In the genomic region with DNA sequence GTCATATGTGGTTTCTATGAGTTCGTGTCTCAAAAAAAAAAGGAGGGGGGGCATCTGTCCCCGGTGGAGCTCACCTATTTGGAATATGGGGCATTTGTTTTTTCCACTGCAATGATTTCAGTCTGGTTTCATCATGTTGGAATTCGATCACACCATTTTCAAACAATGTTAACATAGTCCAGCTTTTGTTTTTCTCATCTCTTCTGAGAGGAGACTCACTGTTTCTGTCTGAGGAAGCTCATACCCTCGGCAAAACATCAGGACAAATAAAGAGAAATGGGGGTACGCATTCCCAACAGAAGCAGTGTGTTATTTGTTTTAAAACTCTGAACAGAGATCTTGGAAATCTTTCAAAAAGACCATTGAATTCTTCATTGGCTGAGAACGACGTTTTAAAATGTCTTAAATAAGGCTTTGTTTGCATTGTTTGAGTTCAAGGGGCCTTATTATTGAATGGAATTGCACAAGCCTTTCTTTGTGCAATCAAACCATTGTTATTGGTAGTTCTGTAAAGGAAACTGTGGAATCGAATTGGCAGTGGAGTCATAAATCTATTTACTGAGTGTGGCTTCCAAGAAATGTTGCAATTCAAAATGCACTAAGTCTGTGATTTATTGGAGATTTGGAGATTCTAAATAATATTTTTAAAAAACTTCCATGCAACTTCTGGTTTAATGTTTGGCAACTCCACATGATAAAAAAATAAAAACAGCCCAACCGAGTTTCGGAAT, we compare ENCODE assay signal across 9 cellular contexts.
DNase-seq lines count a peak whose midpoint lies in the region; ATAC-seq and TF ChIP-seq lines count a peak whose summit lies in the region.
"Had no signal": no experiment of that assay in that cellular context is flagged by ENCODE, and none has a peak within 500 bp of the region (broad histone marks: within the 10 kb centered on the region; RNA-seq: fewer than 3 reads in every experiment).

No MANE protein-coding gene starts in this region.

- CTCF ChIA-PET in activated CD4-positive, alpha-beta T cell treated with anti-CD3 and anti-CD28 coated beads for 36 hours (lab: Charles Lee) = interaction anchor here (0.6 to 0.8 kb wide), 2 partner anchors 12 to 32 kb away, joined by 3 read pairs; no protein-coding TSS in a partner anchor

- TF ChIP-seq CTCF in breast epithelium (IDR thresholded peaks at IDR 0.05) = no peak
- TF ChIP-seq CTCF in transverse colon (IDR thresholded peaks at IDR 0.05) = no peak

- TF ChIP-seq POLR2A in breast epithelium (IDR thresholded peaks at IDR 0.05) = no peak
- TF ChIP-seq POLR2A in transverse colon (IDR thresholded peaks at IDR 0.05) = no peak

- H3K4me1 ChIP-seq in breast epithelium = peaks cover 7 to 29% of the 10 kb centered on the region in 2 donors
- H3K4me1 ChIP-seq in transverse colon = peaks cover 19 to 47% (median 43%) of the 10 kb centered on the region in 4 donors
- H3K4me1 ChIP-seq: BLaER1 had no signal

- H3K4me3 ChIP-seq in breast epithelium = peak overlapping the region in 1 of 3 donors; percentile 32
- H3K4me3 ChIP-seq in transverse colon = no peak overlapping the region
- H3K4me3 ChIP-seq: BLaER1 had no signal

- H3K36me3 ChIP-seq in breast epithelium = peaks cover 9% of the 10 kb centered on the region
- H3K36me3 ChIP-seq in transverse colon = peaks cover 0 to 22% (median 8%) of the 10 kb centered on the region in 4 donors

- 36 to 44% methylated on average over 8 to 10 of the region's 10 CpGs for WGBS in transverse colon (ENCODE audit: low coverage in 1 of 2), 2 donors

- no peaks in the 10 kb centered on the region for H3K27me3 Mint-ChIP-seq in activated CD4-positive, alpha-beta T cell treated with anti-CD3 and anti-CD28 coated beads for 36 hours

- no peaks in the 10 kb centered on the region for H3K9me3 Mint-ChIP-seq in activated CD4-positive, alpha-beta T cell treated with anti-CD3 and anti-CD28 coated beads for 36 hours (ENCODE audit: low read depth)

- no peak for DNase-seq in activated CD4-positive, alpha-beta T cell treated with anti-CD3 and anti-CD28 coated beads for 36 hours
- no peak for DNase-seq in activated CD4-positive, alpha-beta T cell treated with anti-CD3 and anti-CD28 coated beads for 4 hours
- no peak for DNase-seq in breast epithelium (ENCODE audit: low spot score in 2 of 2)
- DNase-seq in medulla oblongata (ENCODE audit: extremely low spot score) = peak; percentile 79
- no peak for DNase-seq in transverse colon
- no peak for DNase-seq in GF-D8 (lab: John Stamatoyannopoulos, UW)
- no peak for DNase-seq in activated gamma-delta T cell treated with Interleukin-2 at 50 U/mL for 16 hours
- no peak for DNase-seq in NCI-H1694 treated with DMSO at 0.1 percent for 48 hours (lab: John Stamatoyannopoulos, UW)

- POLR2A ChIA-PET in activated CD4-positive, alpha-beta T cell treated with anti-CD3 and anti-CD28 coated beads for 36 hours (lab: Charles Lee) = interaction anchor here (0.6 to 1.1 kb wide), 3 partner anchors 22 to 190 kb away, joined by 3 read pairs; no protein-coding TSS in a partner anchor

- no peak overlapping the region for H3K4me3 Mint-ChIP-seq in activated CD4-positive, alpha-beta T cell treated with anti-CD3 and anti-CD28 coated beads for 36 hours

- no peak for ATAC-seq in activated CD4-positive, alpha-beta T cell treated with anti-CD3 and anti-CD28 coated beads for 36 hours

- in situ Hi-C loops in transverse colon (cut with MboI; ENCODE audit: low pct_ligation_motif_present in 1 of 4, low pct_unique_long_range_greater_than_20kb in 1 of 4, low sequenced_read_pairs in 3 of 4) = no loop called here

- intact Hi-C loops in activated CD4-positive, alpha-beta T cell treated with anti-CD3 and anti-CD28 coated beads for 36 hours (cut with DNase I, micrococcal nuclease) = no loop called here
- intact Hi-C loops in breast epithelium (cut with DNase I; ENCODE audit: low total_unique reads) (loop anchor here (10.0 kb wide), 1 partner anchor 1131 kb away; no protein-coding TSS in a partner anchor), transverse colon (cut with DNase I; ENCODE audit: low total_unique reads) (loop anchor here (5.0 kb wide), 1 partner anchor 48 kb away; no protein-coding TSS in a partner anchor)

- no peaks in the 10 kb centered on the region for H3K9me3 ChIP-seq in breast epithelium
- H3K9me3 ChIP-seq in transverse colon = no peaks in the 10 kb centered on the region
- H3K9me3 ChIP-seq: BLaER1 had no signal

- H3K27ac ChIP-seq in breast epithelium = peak overlapping the region; percentile 71 to 89
- H3K27ac ChIP-seq in transverse colon = peak overlapping the region; percentile 67 to 77 (median 72)
- H3K27ac ChIP-seq: BLaER1 had no signal

- peak overlapping the region; percentile 38 for H3K27ac Mint-ChIP-seq in activated CD4-positive, alpha-beta T cell treated with anti-CD3 and anti-CD28 coated beads for 36 hours

- peaks cover 64% of the 10 kb centered on the region for H3K36me3 Mint-ChIP-seq in activated CD4-positive, alpha-beta T cell treated with anti-CD3 and anti-CD28 coated beads for 36 hours (ENCODE audit: low read depth)

- H3K27me3 ChIP-seq in breast epithelium = no peaks in the 10 kb centered on the region
- no peaks in the 10 kb centered on the region for H3K27me3 ChIP-seq in transverse colon
- H3K27me3 ChIP-seq: BLaER1 had no signal

- peaks cover 25% of the 10 kb centered on the region for H3K4me1 Mint-ChIP-seq in activated CD4-positive, alpha-beta T cell treated with anti-CD3 and anti-CD28 coated beads for 36 hours

- TF ChIP-seq EP300 in transverse colon (IDR thresholded peaks at IDR 0.05; ENCODE audit: low read depth) = no peak

Comparison
In these comparisons a context has a peak if more than half of its experiments do, and no peak if none do; other contexts are left out.
1. intact Hi-C loops: an anchor here in breast epithelium (10.0 kb wide) and transverse colon (5.0 kb wide); none called in activated CD4-positive, alpha-beta T cell treated with anti-CD3 and anti-CD28 coated beads for 36 hours.